Comparison of ENCODE assay signal across 1 cellular context in the genomic region with DNA sequence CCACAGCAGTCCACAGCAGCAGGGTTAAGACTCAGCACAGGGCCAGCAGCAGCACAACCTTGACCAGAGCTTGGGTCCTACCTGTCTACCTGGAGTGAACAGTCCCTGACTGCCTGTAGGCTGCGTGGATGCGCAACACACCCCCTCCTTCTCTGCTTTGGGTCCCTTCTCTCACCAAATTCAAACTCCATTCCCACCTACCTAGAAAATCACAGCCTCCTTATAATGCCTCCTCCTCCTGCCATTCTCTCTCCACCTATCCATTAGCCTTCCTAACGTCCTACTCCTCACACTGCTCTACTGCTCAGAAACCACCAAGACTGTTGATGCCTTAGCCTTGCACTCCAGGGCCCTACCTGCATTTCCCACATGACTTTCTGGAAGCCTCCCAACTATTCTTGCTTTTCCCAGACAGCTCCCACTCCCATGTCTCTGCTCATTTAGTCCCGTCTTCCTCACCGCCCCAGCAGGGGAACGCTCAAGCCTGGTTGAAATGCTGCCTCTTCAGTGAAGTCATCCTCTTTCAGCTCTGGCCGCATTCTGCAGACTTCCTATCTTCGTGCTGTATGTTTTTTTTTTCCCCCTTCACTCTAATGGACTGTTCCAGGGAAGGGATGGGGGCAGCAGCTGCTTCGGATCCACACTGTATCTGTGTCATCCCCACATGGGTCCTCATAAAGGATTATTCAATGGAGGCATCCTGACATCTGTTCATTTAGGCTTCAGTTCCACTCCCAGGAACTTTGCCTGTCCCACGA.
TF ChIP-seq lines count a peak whose summit lies in the region.

No MANE protein-coding gene starts in this region.

TF ChIP-seq in H1, 55 proteins besides CTCF, POLR2A, EP300 and RAD21 (continued from another document):
- no peak for TF ChIP-seq SAP30 (IDR thresholded peaks at IDR 0.05; ENCODE audit: insufficient read depth, insufficient replicate concordance, low read length)
- TF ChIP-seq TEAD4 (IDR thresholded peaks at IDR 0.05; ENCODE audit: low read depth, low read length): no peak
TF ChIP-seq in H1: peak in this region for 2.
